In genomic region chr5:105554613-105555169, GRCh38 we compare ENCODE assay signal across 3 cellular contexts.
TF ChIP-seq lines count a peak whose summit lies in the region.

No MANE protein-coding gene starts in this region.

TF ChIP-seq in GM23338, 12 proteins besides CTCF, POLR2A, EP300 and RAD21 (continued from another document):
- no peak for TF ChIP-seq REST (IDR thresholded peaks at IDR 0.05; ENCODE audit: unreplicated experiment)
- TF ChIP-seq ETS1 (IDR thresholded peaks at IDR 0.05) = no peak
- no peak for TF ChIP-seq EZH2 (IDR thresholded peaks at IDR 0.05; ENCODE audit: low read depth, unreplicated experiment)
- TF ChIP-seq EZH2phosphoT487 (IDR thresholded peaks at IDR 0.05; ENCODE audit: unreplicated experiment) = no peak

TF ChIP-seq in H1, 55 proteins besides CTCF, POLR2A, EP300 and RAD21 (continued from another document):
- TF ChIP-seq ZNF274 (IDR thresholded peaks at IDR 0.05; ENCODE audit: borderline replicate concordance, extremely low read depth, low read length) (no peak), KDM5A (IDR thresholded peaks at IDR 0.05; ENCODE audit: low read length) (no peak), ATF3 (IDR thresholded peaks at IDR 0.05; ENCODE audit: insufficient read depth, low read depth, low read length) (no peak), TCF12 (IDR thresholded peaks at IDR 0.05; ENCODE audit: low read depth, low read length) (no peak), HDAC6 (IDR thresholded peaks at IDR 0.05; ENCODE audit: low read depth, low read length) (no peak), EZH2 (IDR thresholded peaks at IDR 0.05; ENCODE audit: low read depth, low read length, severe bottlenecking) (no peak), TEAD4 (IDR thresholded peaks at IDR 0.05; ENCODE audit: low read depth, low read length) (no peak)

TF ChIP-seq in neural cell, 6 proteins besides CTCF, POLR2A, EP300 and RAD21:
- TF ChIP-seq REST (IDR thresholded peaks at IDR 0.05; ENCODE audit: borderline replicate concordance) (no peak), POLR2AphosphoS5 (IDR thresholded peaks at IDR 0.05) (peak; percentile 13)
